ENCODE assay signal across 8 cellular contexts in the genomic region with DNA sequence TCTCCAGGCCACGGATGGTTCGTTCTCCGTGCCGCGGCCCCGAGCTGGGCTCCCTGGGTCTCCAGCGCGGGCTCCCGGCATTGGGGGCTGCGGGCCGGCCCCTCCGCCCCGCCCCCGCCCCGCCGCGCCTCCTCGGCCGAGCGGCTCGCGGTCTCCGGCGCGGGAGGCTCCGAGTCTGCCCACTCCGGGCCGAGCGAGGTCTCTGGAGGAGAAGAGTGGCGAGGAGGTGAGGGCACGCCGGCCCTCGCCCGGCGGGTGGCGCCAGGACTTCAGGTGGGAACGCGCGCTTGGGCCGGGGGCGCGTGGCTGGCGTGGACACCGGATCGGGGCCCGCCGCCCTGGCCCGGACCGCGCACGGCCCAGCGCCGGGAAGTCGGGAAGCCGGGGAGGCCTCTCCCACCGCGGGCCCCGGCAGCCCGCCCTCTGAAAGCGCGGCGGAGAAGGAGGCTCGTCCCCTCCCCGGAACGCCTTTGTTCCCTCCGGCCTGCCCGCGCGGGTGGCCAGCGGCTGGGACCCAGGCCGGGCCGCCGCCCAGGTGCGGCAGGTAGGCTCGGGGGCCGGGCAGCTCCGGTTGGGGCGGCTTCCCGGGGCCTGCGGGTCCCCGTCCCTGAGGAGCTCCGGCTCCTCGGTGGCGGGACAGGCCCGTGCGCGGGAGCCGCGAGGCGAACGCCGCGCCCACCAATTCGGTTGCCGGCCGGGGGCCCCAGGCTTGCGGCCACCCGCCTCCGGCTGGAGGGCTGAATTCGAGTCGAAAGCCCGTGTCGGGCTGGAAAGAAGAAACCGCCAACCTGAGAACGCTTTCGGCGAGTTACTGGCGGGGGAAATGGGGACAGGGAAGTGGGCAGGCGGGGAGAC. TPM values are rescaled to one million over a fixed set of nuclear protein-coding genes. Genes with fewer than 3 reads are reported as not detected.
DNase-seq lines count a peak whose midpoint lies in the region; ATAC-seq and TF ChIP-seq lines count a peak whose summit lies in the region.

No MANE protein-coding gene starts in this region.

- peak overlapping the region; percentile 88 for H2AFZ ChIP-seq in ACC112 (ENCODE audit: low read length, unreplicated experiment)

- no peaks in the 10 kb centered on the region for H3K9me3 ChIP-seq in left lung

- peak; percentile 56 for DNase-seq in GM13977 (ENCODE audit: low spot score)
- peak; percentile 49 for DNase-seq in SK-N-DZ (ENCODE audit: low spot score)
- DNase-seq in choroid plexus epithelial cell (ENCODE audit: low read depth): no peak
- DNase-seq in left lung: peak; percentile 59 to 91
- peak; percentile 13 for DNase-seq in stimulated activated naive B cell treated with anti-CD40 and anti-IgM and Interleukin-4, amounts not matched to agents 10 μg/mL and 1 μg/mL and 100 μg/mL, for 72 hours
- DNase-seq in NAMALWA (ENCODE audit: low spot score): no peak

- in situ Hi-C loops in GM13977 (cut with MboI; ENCODE audit: low pct_unique_long_range_greater_than_20kb, low sequenced_read_pairs, unreplicated experiment): no loop called here

- H3K4me3 Mint-ChIP-seq in stimulated activated naive B cell treated with anti-CD40 and anti-IgM and Interleukin-4, amounts not matched to agents 10 μg/mL and 1 μg/mL and 100 μg/mL, for 72 hours: peak overlapping the region; percentile 81 to 89

- H3K4me1 Mint-ChIP-seq in stimulated activated naive B cell treated with anti-CD40 and anti-IgM and Interleukin-4, amounts not matched to agents 10 μg/mL and 1 μg/mL and 100 μg/mL, for 72 hours: peaks cover 9 to 33% of the 10 kb centered on the region in 2 donors

- H3K27ac Mint-ChIP-seq in stimulated activated naive B cell treated with anti-CD40 and anti-IgM and Interleukin-4, amounts not matched to agents 10 μg/mL and 1 μg/mL and 100 μg/mL, for 72 hours: peak overlapping the region; percentile 73

- peaks cover 59% of the 10 kb centered on the region for H3K79me2 ChIP-seq in ACC112 (ENCODE audit: control insufficient read depth, insufficient read depth, low read length, unreplicated experiment)

- H3K36me3 ChIP-seq in ACC112 (ENCODE audit: insufficient read depth, low read length): peaks cover 5% of the 10 kb centered on the region; the same call in 1 of the 2 replicates
- H3K36me3 ChIP-seq in left lung: no peaks in the 10 kb centered on the region

- no peaks in the 10 kb centered on the region for H3K9me3 Mint-ChIP-seq in stimulated activated naive B cell treated with anti-CD40 and anti-IgM and Interleukin-4, amounts not matched to agents 10 μg/mL and 1 μg/mL and 100 μg/mL, for 72 hours

- peaks cover 30 to 34% of the 10 kb centered on the region in 2 donors for H3K27me3 Mint-ChIP-seq in stimulated activated naive B cell treated with anti-CD40 and anti-IgM and Interleukin-4, amounts not matched to agents 10 μg/mL and 1 μg/mL and 100 μg/mL, for 72 hours

- intact Hi-C loops in left lung (cut with DNase I): no loop called here

- H3K4me3 ChIP-seq in ACC112 (ENCODE audit: low read depth, low read length) (peak overlapping the region; percentile 87), choroid plexus epithelial cell (ENCODE audit: low read depth, low read length) (peak overlapping the region; percentile 82), left lung (peak overlapping the region; percentile 80 to 90)

- H3K4me1 ChIP-seq in ACC112 (ENCODE audit: control insufficient read depth, insufficient read depth, low read length, unreplicated experiment) (peaks cover 17% of the 10 kb centered on the region), left lung (peaks cover 4 to 49% of the 10 kb centered on the region in 2 donors)

- peak; percentile 40 for TF ChIP-seq CTCF in GM13977 (IDR thresholded peaks at IDR 0.05; ENCODE audit: extremely low read depth, insufficient read depth, missing control alignments)
- TF ChIP-seq CTCF in choroid plexus epithelial cell (conservative IDR thresholded peaks at IDR 0.05; ENCODE audit: low read depth, low read length): no peak
- TF ChIP-seq CTCF in left lung (IDR thresholded peaks at IDR 0.05): peak in 1 of 2 donors; percentile 6

- peaks cover 12 to 28% of the 10 kb centered on the region in 2 donors for H3K36me3 Mint-ChIP-seq in stimulated activated naive B cell treated with anti-CD40 and anti-IgM and Interleukin-4, amounts not matched to agents 10 μg/mL and 1 μg/mL and 100 μg/mL, for 72 hours

- peak; percentile 55 for ATAC-seq in left lung
- ATAC-seq in stimulated activated naive B cell treated with anti-CD40 and anti-IgM and Interleukin-4, amounts not matched to agents 10 μg/mL and 1 μg/mL and 100 μg/mL, for 72 hours (replicated peaks): peak; percentile 62 to 69
- ATAC-seq in GM18873 (IDR thresholded peaks at IDR 0.05; ENCODE audit: low FRiP score, unreplicated experiment): no peak

- H3K27me3 ChIP-seq in ACC112 (ENCODE audit: insufficient read depth, low read length) (no peaks in the 10 kb centered on the region), left lung (no peaks in the 10 kb centered on the region)

- peak overlapping the region; percentile 72 for H3K27ac ChIP-seq in ACC112 (ENCODE audit: low read depth, low read length)
- H3K27ac ChIP-seq in left lung: peak overlapping the region; percentile 94 to 96

RNA-seq across cellular contexts. Expression of a gene that starts 1.1 kb away (rescaled TPM):
- 11.9 and 12.0 TPM in 2 replicates for polyA plus RNA-seq in SK-N-DZ (2014; cell fraction: cytosol; rRNA removed)
- polyA plus RNA-seq in SK-N-DZ (2014; cell fraction: nucleus; rRNA removed): 7.5 and 8.6 TPM in 2 replicates
- total RNA-seq in left lung: 10 to 100 TPM; 21.7 to 45.2 TPM

Comparison
In these comparisons a context has a peak if more than half of its experiments do, and no peak if none do; other contexts are left out.
1. DNase-seq: peak in GM13977 (single experiment), SK-N-DZ (single experiment), left lung (2 of 2) and stimulated activated naive B cell treated with anti-CD40 and anti-IgM and Interleukin-4, amounts not matched to agents 10 μg/mL and 1 μg/mL and 100 μg/mL, for 72 hours (single experiment); none in choroid plexus epithelial cell (single experiment) and NAMALWA (single experiment).
2. Peak in every context shown above with its lines, with median percentiles within 50 percentile points of each other: H3K4me3 ChIP-seq.